12 cellular contexts compared by ENCODE assay signal in the genomic region with DNA sequence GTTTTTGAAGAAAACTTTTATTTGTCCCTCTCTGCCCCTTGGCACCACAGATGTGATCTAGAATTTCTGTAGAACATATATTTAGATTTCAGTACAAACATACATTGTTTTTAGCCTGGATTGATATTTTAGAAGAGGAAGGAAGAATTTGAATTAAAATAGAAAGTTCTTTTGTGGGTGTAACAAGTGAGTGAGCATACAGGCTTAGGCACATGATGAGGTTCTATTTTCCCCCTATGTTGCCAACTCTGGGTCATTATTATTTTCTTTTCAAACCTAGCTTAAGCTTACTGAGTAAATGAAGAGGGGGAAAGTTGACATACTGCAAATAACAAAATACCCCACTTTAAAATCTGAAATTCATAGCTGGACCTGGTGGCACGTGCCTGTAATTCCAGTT.
DNase-seq lines count a peak whose midpoint lies in the region; ATAC-seq, FAIRE-seq and TF ChIP-seq lines count a peak whose summit lies in the region.
"Had no signal": no experiment of that assay in that cellular context is flagged by ENCODE, and none has a peak within 500 bp of the region (broad histone marks: within the 10 kb centered on the region; RNA-seq: fewer than 3 reads in every experiment).

No MANE protein-coding gene starts in this region.

- no TSS peak for BruUV-seq in GM12878 (replicated peaks; lab: Mats Ljungman, UMichigan)

- 26% methylated on average over 1 of the region's 1 CpG for WGBS in GM12878 (ENCODE audit: insufficient coverage, insufficient replicate concordance, low lambda C conversion rate, missing lambda C conversion rate)
- WGBS in tibial nerve, 2 donors, result 50 to 52% methylated on average over 1 of the region's 1 CpG

- H2AFZ ChIP-seq in GM12878 (ENCODE audit: control insufficient read depth, low read depth, low read length), result no peak overlapping the region; the same call in 1 of the 2 replicates

- H3K27ac ChIP-seq in GM12878 (ENCODE audit: control insufficient read depth, insufficient read depth) (peak overlapping the region; percentile 52; the same call in 1 of the 2 replicates), tibial nerve (peak overlapping the region in 3 of 4 donors; percentile 12 to 78 (median 53))

- no peaks in the 10 kb centered on the region for H3K27me3 ChIP-seq in GM12878 (replicated peaks in 1 of 2; ENCODE audit: control insufficient read depth in 2 of 2, insufficient read depth in 2 of 2, low read length in 1 of 2)
- H3K27me3 ChIP-seq in tibial nerve, result no peaks in the 10 kb centered on the region

- no peak for DNase-seq in activated T-cell treated with anti-CD3 and anti-CD28 coated beads, Interleukin-2, amount 50 U/mL, for 72 hours
- DNase-seq in activated T-cell treated with anti-CD3 and anti-CD28 coated beads, Interleukin-2, amount 50 U/mL, for 1 hour, result no peak
- DNase-seq in GM12878 (ENCODE audit: low read depth, low spot score) (no peak), tibial nerve (ENCODE audit: low spot score in 2 of 2) (no peak), HuH-7 (ENCODE audit: low spot score) (no peak), NCI-H146 treated with DMSO at 0.1 percent for 48 hours (lab: John Stamatoyannopoulos, UW; ENCODE audit: unreplicated experiment) (no peak), endothelial cell (ENCODE audit: low spot score) (no peak)
- DNase-seq: DMS79 treated with DMSO at 0.1 percent for 48 hours; naive thymus-derived CD8-positive, alpha-beta T cell; stimulated activated CD4-positive, alpha-beta T cell treated with anti-CD3 and anti-CD28 coated beads, Interleukin-15, amount 100 ng/mL, for 24 hours had no signal

- H3K79me2 ChIP-seq in GM12878 (ENCODE audit: control insufficient read depth, insufficient read depth, low read length), result no peaks in the 10 kb centered on the region

- intact Hi-C loops in GM12878 (cut with micrococcal nuclease; ENCODE audit: unreplicated experiment), result no loop called here

- RAD21 ChIA-PET in GM12878 (lab: Charles Lee; ENCODE audit: unreplicated experiment), result no interaction called here

- peak overlapping the region in 1 of 2 donors; percentile 10 for H3K4me3 Mint-ChIP-seq in activated T-cell treated with anti-CD3 and anti-CD28 coated beads, Interleukin-2, amount 50 U/mL, for 72 hours
- H3K4me3 Mint-ChIP-seq in endothelial cell (ENCODE audit: unreplicated experiment), result no peak overlapping the region

- FAIRE-seq in GM12878 (lab: Jason Lieb, UNC), result no peak
- FAIRE-seq: A204.1 had no signal

- TF ChIP-seq POLR2A in GM12878 (IDR thresholded peaks at IDR 0.05; ENCODE audit: low read depth, low read length) (no peak), tibial nerve (IDR thresholded peaks at IDR 0.05) (no peak)

- peak overlapping the region; percentile 63 for H3K4me2 ChIP-seq in GM12878 (ENCODE audit: control insufficient read depth, insufficient read depth)

- H3K27me3 Mint-ChIP-seq in activated T-cell treated with anti-CD3 and anti-CD28 coated beads, Interleukin-2, amount 50 U/mL, for 72 hours (ENCODE audit: low read depth), result peaks cover 26% of the 10 kb centered on the region
- no peaks in the 10 kb centered on the region for H3K27me3 Mint-ChIP-seq in endothelial cell (ENCODE audit: unreplicated experiment)

- H3K4me1 ChIP-seq in GM12878 (ENCODE audit: control insufficient read depth, insufficient read depth, low read length), result peaks cover 9% of the 10 kb centered on the region
- peaks cover 0 to 41% (median 30%) of the 10 kb centered on the region in 4 donors for H3K4me1 ChIP-seq in tibial nerve

- peak overlapping the region; percentile 43 for H3K27ac Mint-ChIP-seq in activated T-cell treated with anti-CD3 and anti-CD28 coated beads, Interleukin-2, amount 50 U/mL, for 72 hours
- H3K27ac Mint-ChIP-seq in endothelial cell (ENCODE audit: unreplicated experiment), result no peak overlapping the region

- peak overlapping the region; percentile 24; the same call in 1 of the 2 replicates for H3K9ac ChIP-seq in GM12878 (ENCODE audit: control insufficient read depth, insufficient read depth, low read length)

- no peak for TF ChIP-seq EP300 in GM12878 (IDR thresholded peaks at IDR 0.05; ENCODE audit: borderline replicate concordance in 1 of 2, control insufficient read depth in 1 of 2, low read depth in 2 of 2, low read length in 2 of 2)
- TF ChIP-seq EP300 in tibial nerve (IDR thresholded peaks at IDR 0.05), result no peak

- H3K9me3 ChIP-seq in GM12878 (replicated peaks; ENCODE audit: control insufficient read depth, insufficient read depth, low read length) (no peaks in the 10 kb centered on the region), tibial nerve (no peaks in the 10 kb centered on the region)

- no peaks in the 10 kb centered on the region for H3K36me3 Mint-ChIP-seq in activated T-cell treated with anti-CD3 and anti-CD28 coated beads, Interleukin-2, amount 50 U/mL, for 72 hours (ENCODE audit: insufficient read depth in 2 of 2)
- H3K36me3 Mint-ChIP-seq in endothelial cell (ENCODE audit: low read depth, unreplicated experiment), result no peaks in the 10 kb centered on the region
- H3K36me3 Mint-ChIP-seq: naive thymus-derived CD8-positive, alpha-beta T cell had no signal

- no peak for ATAC-seq in activated T-cell treated with anti-CD3 and anti-CD28 coated beads, Interleukin-2, amount 50 U/mL, for 72 hours (replicated peaks in 1 of 2)
- peak; percentile 25 for ATAC-seq in HG03066 (IDR thresholded peaks at IDR 0.05; ENCODE audit: low read depth, unreplicated experiment)
- ATAC-seq in GM12878, result no peak
- ATAC-seq: naive thymus-derived CD8-positive, alpha-beta T cell had no signal

- H3K9me3 Mint-ChIP-seq in activated T-cell treated with anti-CD3 and anti-CD28 coated beads, Interleukin-2, amount 50 U/mL, for 72 hours, result peaks cover 2 to 4% of the 10 kb centered on the region in 2 donors
- H3K9me3 Mint-ChIP-seq in endothelial cell (ENCODE audit: unreplicated experiment), result no peaks in the 10 kb centered on the region

- H3K4me3 ChIP-seq in GM12878 (no peak overlapping the region), tibial nerve (no peak overlapping the region)

- CTCF ChIA-PET in GM12878 (lab: Yijun Ruan, JAX), result interaction anchor here (0.6 to 1.3 kb wide), 2 partner anchors 59 to 1929 kb away, joined by 4 read pairs; no protein-coding TSS in a partner anchor

- POLR2A ChIA-PET in GM12878 (lab: Charles Lee), result no interaction called here

- H4K20me1 ChIP-seq in GM12878 (ENCODE audit: control insufficient read depth, insufficient read depth), result no peaks in the 10 kb centered on the region

- no peak for TF ChIP-seq RAD21 in GM12878 (IDR thresholded peaks at IDR 0.05; ENCODE audit: insufficient read depth, low read depth, low read length)

- H3K36me3 ChIP-seq in GM12878 (ENCODE audit: control insufficient read depth in 2 of 2, insufficient read depth in 2 of 2, low read length in 1 of 2) (no peaks in the 10 kb centered on the region), tibial nerve (no peaks in the 10 kb centered on the region)

- in situ Hi-C loops in GM12878 (cut with MboI), result no loop called here

- TF ChIP-seq CTCF in GM12878 (IDR thresholded peaks at IDR 0.05 in 2 of 3, conservative IDR thresholded peaks at IDR 0.05 in 1 of 3; ENCODE audit: control insufficient read depth in 2 of 3, extremely low read depth in 1 of 3, insufficient read depth in 1 of 3, low read depth in 3 of 3, low read length in 3 of 3) (no peak), tibial nerve (IDR thresholded peaks at IDR 0.05) (no peak), endothelial cell (IDR thresholded peaks at IDR 0.05; ENCODE audit: unreplicated experiment) (no peak)

- SMC1A ChIA-PET in GM12878 (lab: Charles Lee; ENCODE audit: uncharacterized antibody, unreplicated experiment), result interaction anchor here (0.6 kb wide), 1 partner anchor 21 kb away, joined by 3 read pairs; no protein-coding TSS in a partner anchor

- peaks cover 27% of the 10 kb centered on the region for H3K4me1 Mint-ChIP-seq in activated T-cell treated with anti-CD3 and anti-CD28 coated beads, Interleukin-2, amount 50 U/mL, for 72 hours (ENCODE audit: low read depth)
- no peaks in the 10 kb centered on the region for H3K4me1 Mint-ChIP-seq in endothelial cell (ENCODE audit: unreplicated experiment)

TF ChIP-seq in GM12878, 131 proteins besides CTCF, POLR2A, EP300 and RAD21:
- TF ChIP-seq BHLHE40 (IDR thresholded peaks at IDR 0.05; ENCODE audit: borderline replicate concordance in 1 of 2, low read depth in 2 of 2, low read length in 1 of 2) (peak in 1 of 2 experiments; percentile 11; a peak in 1 of 4 replicates), ZZZ3 (IDR thresholded peaks at IDR 0.05; ENCODE audit: control insufficient read depth, insufficient read length, low read depth) (no peak)
